Comparison of ENCODE assay signal across 1 cellular context in the genomic region with DNA sequence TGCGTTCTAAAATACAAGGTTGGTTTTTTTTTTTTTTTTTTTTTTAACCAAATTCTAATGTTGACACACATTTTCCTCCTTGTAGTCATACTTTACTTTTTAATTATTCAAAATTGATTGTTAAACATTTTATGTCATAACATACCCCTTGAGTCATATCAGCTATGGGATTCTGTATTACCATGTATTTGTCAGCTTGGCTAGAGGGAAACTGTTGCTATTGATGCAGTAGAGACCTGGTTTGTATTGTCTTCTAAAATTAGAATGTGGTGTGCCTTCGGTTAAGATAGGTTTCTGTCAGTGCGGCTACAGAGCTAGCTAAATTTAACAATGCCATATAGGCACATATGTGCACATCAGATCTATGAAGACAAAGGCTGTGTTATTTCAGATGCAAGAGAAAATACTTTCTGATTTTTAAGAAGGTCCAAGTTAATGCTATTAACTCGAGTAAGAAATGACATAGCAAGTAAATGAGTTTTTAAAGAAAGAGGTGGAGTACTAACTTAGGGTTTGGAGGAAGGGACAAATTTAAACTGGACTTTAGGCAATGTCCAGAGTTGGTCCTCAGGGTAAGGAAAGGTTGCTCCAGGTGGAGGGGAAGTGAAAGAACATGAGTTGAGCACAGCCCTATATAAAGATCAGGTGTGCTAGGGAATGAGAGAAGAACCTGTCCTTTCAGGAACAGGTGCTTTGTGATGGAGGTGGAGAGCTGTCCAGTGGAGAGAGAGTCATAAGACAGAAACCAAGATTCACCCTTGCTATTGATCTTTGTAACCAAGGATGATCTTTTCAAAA.
TF ChIP-seq lines count a peak whose summit lies in the region.

No MANE protein-coding gene starts in this region.

TF ChIP-seq in GM12878, 131 proteins besides CTCF, POLR2A, EP300 and RAD21 (continued from another document and continues in another):
- TF ChIP-seq MYB (IDR thresholded peaks at IDR 0.05; ENCODE audit: borderline replicate concordance, low read depth, low read length) (no peak), ZNF217 (IDR thresholded peaks at IDR 0.05) (no peak), ZZZ3 (IDR thresholded peaks at IDR 0.05; ENCODE audit: control insufficient read depth, insufficient read length, low read depth) (no peak), ZBTB40 (IDR thresholded peaks at IDR 0.05; ENCODE audit: borderline replicate concordance) (no peak; the same call in 1 of the 2 replicates), MYC (IDR thresholded peaks at IDR 0.05; ENCODE audit: insufficient read depth, insufficient read length, insufficient replicate concordance, low read length, severe bottlenecking) (no peak), KLF5 (IDR thresholded peaks at IDR 0.05; ENCODE audit: partially characterized antibody) (no peak), RCOR1 (conservative IDR thresholded peaks at IDR 0.05; ENCODE audit: low read depth, low read length) (no peak), E2F8 (IDR thresholded peaks at IDR 0.05; ENCODE audit: low read depth, partially characterized antibody) (no peak), GATAD2B (conservative IDR thresholded peaks at IDR 0.05; ENCODE audit: low read depth) (no peak), TBL1XR1 (IDR thresholded peaks at IDR 0.05; ENCODE audit: low read depth, low read length) (peak; percentile 51; the same call in 1 of the 2 replicates), FOXK2 (IDR thresholded peaks at IDR 0.05) (no peak), IRF4 (IDR thresholded peaks at IDR 0.05; ENCODE audit: low read depth, low read length) (peak; percentile 81), NFXL1 (IDR thresholded peaks at IDR 0.05; ENCODE audit: borderline replicate concordance) (no peak), DPF2 (IDR thresholded peaks at IDR 0.05) (no peak), MEF2B (IDR thresholded peaks at IDR 0.05; ENCODE audit: partially characterized antibody, poor library complexity, severe bottlenecking) (peak; percentile 89), SUPT20H (IDR thresholded peaks at IDR 0.05; ENCODE audit: borderline replicate concordance, control insufficient read depth, low read depth, low read length) (no peak), FOXM1 (IDR thresholded peaks at IDR 0.05; ENCODE audit: low read depth, low read length) (peak; percentile 50; the same call in 1 of the 2 replicates), BHLHE40 (IDR thresholded peaks at IDR 0.05; ENCODE audit: borderline replicate concordance in 1 of 2, low read depth in 2 of 2, low read length in 1 of 2) (peak; percentile 58 to 63; a peak in 2 of 4 replicates), CBX3 (IDR thresholded peaks at IDR 0.05; ENCODE audit: borderline replicate concordance, low read depth) (no peak), BCL11A (IDR thresholded peaks at IDR 0.05; ENCODE audit: low read depth, low read length) (peak; percentile 76), ZNF622 (IDR thresholded peaks at IDR 0.05) (no peak), YBX1 (IDR thresholded peaks at IDR 0.05) (no peak), MEF2A (IDR thresholded peaks at IDR 0.05; ENCODE audit: insufficient read depth, low read depth, low read length) (peak; percentile 96), E4F1 (IDR thresholded peaks at IDR 0.05; ENCODE audit: borderline replicate concordance, partially characterized antibody) (no peak), HDGF (IDR thresholded peaks at IDR 0.05) (no peak), USF1 (IDR thresholded peaks at IDR 0.05; ENCODE audit: borderline replicate concordance, extremely low read length, insufficient read depth, low read depth, low read length) (no peak), BRCA1 (IDR thresholded peaks at IDR 0.05; ENCODE audit: low read depth, low read length) (no peak), E2F4 (IDR thresholded peaks at IDR 0.05; ENCODE audit: low read depth, low read length) (no peak), PAX8 (IDR thresholded peaks at IDR 0.05) (no peak), KAT2A (conservative IDR thresholded peaks at IDR 0.05; ENCODE audit: control insufficient read depth, low read depth, low read length) (no peak)
- TF ChIP-seq, protein P1, sequence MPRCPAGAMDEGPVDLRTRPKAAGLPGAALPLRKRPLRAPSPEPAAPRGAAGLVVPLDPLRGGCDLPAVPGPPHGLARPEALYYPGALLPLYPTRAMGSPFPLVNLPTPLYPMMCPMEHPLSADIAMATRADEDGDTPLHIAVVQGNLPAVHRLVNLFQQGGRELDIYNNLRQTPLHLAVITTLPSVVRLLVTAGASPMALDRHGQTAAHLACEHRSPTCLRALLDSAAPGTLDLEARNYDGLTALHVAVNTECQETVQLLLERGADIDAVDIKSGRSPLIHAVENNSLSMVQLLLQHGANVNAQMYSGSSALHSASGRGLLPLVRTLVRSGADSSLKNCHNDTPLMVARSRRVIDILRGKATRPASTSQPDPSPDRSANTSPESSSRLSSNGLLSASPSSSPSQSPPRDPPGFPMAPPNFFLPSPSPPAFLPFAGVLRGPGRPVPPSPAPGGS (IDR thresholded peaks at IDR 0.05; ENCODE audit: borderline replicate concordance, insufficient read depth, low read depth, low read length, poor library complexity, severe bottlenecking): no peak
- TF ChIP-seq, protein P2, sequence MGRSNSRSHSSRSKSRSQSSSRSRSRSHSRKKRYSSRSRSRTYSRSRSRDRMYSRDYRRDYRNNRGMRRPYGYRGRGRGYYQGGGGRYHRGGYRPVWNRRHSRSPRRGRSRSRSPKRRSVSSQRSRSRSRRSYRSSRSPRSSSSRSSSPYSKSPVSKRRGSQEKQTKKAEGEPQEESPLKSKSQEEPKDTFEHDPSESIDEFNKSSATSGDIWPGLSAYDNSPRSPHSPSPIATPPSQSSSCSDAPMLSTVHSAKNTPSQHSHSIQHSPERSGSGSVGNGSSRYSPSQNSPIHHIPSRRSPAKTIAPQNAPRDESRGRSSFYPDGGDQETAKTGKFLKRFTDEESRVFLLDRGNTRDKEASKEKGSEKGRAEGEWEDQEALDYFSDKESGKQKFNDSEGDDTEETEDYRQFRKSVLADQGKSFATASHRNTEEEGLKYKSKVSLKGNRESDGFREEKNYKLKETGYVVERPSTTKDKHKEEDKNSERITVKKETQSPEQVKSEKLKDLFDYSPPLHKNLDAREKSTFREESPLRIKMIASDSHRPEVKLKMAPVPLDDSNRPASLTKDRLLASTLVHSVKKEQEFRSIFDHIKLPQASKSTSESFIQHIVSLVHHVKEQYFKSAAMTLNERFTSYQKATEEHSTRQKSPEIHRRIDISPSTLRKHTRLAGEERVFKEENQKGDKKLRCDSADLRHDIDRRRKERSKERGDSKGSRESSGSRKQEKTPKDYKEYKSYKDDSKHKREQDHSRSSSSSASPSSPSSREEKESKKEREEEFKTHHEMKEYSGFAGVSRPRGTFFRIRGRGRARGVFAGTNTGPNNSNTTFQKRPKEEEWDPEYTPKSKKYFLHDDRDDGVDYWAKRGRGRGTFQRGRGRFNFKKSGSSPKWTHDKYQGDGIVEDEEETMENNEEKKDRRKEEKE (IDR thresholded peaks at IDR 0.05): no peak
- TF ChIP-seq, protein P3, sequence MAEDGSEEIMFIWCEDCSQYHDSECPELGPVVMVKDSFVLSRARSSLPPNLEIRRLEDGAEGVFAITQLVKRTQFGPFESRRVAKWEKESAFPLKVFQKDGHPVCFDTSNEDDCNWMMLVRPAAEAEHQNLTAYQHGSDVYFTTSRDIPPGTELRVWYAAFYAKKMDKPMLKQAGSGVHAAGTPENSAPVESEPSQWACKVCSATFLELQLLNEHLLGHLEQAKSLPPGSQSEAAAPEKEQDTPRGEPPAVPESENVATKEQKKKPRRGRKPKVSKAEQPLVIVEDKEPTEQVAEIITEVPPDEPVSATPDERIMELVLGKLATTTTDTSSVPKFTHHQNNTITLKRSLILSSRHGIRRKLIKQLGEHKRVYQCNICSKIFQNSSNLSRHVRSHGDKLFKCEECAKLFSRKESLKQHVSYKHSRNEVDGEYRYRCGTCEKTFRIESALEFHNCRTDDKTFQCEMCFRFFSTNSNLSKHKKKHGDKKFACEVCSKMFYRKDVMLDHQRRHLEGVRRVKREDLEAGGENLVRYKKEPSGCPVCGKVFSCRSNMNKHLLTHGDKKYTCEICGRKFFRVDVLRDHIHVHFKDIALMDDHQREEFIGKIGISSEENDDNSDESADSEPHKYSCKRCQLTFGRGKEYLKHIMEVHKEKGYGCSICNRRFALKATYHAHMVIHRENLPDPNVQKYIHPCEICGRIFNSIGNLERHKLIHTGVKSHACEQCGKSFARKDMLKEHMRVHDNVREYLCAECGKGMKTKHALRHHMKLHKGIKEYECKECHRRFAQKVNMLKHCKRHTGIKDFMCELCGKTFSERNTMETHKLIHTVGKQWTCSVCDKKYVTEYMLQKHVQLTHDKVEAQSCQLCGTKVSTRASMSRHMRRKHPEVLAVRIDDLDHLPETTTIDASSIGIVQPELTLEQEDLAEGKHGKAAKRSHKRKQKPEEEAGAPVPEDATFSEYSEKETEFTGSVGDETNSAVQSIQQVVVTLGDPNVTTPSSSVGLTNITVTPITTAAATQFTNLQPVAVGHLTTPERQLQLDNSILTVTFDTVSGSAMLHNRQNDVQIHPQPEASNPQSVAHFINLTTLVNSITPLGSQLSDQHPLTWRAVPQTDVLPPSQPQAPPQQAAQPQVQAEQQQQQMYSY (CRISPR knock-in tag; IDR thresholded peaks at IDR 0.05): no peak
